13 cellular contexts compared by ENCODE assay signal in the genomic region with DNA sequence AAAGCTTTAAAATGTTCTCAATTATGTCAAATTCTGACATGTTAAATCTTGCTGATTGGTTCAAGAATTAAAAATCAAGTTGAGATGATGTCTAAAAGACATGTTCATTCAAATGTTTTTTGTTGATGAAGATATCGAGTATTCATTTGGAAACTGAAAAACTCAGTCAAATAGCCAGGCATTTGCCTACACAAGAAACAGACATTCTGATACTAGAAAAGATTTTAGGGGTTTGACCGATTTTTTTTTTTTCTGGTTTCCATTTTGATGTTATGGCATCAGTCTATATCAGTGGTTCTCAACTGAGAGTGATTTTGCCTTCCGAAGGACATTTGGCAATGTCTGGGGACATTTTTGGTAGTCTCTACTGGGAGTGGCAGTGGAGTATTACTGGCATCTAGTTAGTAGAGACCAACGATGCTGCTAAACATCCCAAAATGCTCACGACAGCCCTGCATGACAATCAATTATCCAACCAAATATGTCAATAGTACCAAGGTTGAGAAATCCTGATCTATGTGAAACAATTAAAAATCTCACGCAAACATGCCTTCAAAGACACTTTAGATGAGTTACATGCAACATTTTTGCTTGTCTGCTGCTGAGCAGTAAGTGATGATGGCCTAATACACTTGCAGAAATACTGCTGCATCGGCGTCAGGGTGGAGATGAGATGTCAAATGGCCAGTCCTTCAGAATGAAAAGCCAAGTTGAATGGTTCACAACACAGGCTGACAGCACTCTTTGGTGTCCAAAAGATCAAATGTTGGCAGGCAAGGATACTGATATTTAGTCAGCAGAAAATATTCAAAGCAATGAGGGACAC. TPM values are rescaled to one million over a fixed set of nuclear protein-coding genes. Genes with fewer than 3 reads are reported as not detected.
DNase-seq lines count a peak whose midpoint lies in the region; ATAC-seq and TF ChIP-seq lines count a peak whose summit lies in the region.
"Had no signal": no experiment of that assay in that cellular context is flagged by ENCODE, and none has a peak within 500 bp of the region (broad histone marks: within the 10 kb centered on the region; RNA-seq: fewer than 3 reads in every experiment).

No MANE protein-coding gene starts in this region.

- H3K36me3 ChIP-seq in gastrocnemius medialis: no peaks in the 10 kb centered on the region
- H3K36me3 ChIP-seq: neutrophil had no signal

- no peak for TF ChIP-seq POLR2A in gastrocnemius medialis (IDR thresholded peaks at IDR 0.05)

- no peak overlapping the region for H3K4me3 ChIP-seq in gastrocnemius medialis

- peak; percentile 55 to 59 for ATAC-seq in activated CD4-positive, CD25-positive, alpha-beta regulatory T cell treated with anti-CD3 and anti-CD28 coated beads, Interleukin-2, amount 50 U/mL, for 24 hours
- peak; percentile 38 for ATAC-seq in GM21526 (IDR thresholded peaks at IDR 0.05; ENCODE audit: low FRiP score, unreplicated experiment)
- ATAC-seq in HG03159 (IDR thresholded peaks at IDR 0.05; ENCODE audit: unreplicated experiment): peak; percentile 48
- no peak for ATAC-seq in gastrocnemius medialis

- TF ChIP-seq CTCF in gastrocnemius medialis (IDR thresholded peaks at IDR 0.05 in 4 of 5, conservative IDR thresholded peaks at IDR 0.05 in 1 of 5): no peak

- peaks cover 0 to 6% (median 0%) of the 10 kb centered on the region in 3 donors for H3K9me3 ChIP-seq in gastrocnemius medialis
- H3K9me3 ChIP-seq: neutrophil had no signal

- in situ Hi-C loops in gastrocnemius medialis (cut with MboI; ENCODE audit: low sequenced_read_pairs in 4 of 4): no loop called here

- H3K4me1 ChIP-seq in gastrocnemius medialis: peaks cover 55 to 61% of the 10 kb centered on the region in 2 donors

- H3K27ac ChIP-seq in gastrocnemius medialis: peak overlapping the region; percentile 15 to 65 (median 34)
- H3K27ac ChIP-seq: 22Rv1, neutrophil had no signal

- intact Hi-C loops in gastrocnemius medialis (cut with DNase I; ENCODE audit: low total_unique reads): no loop called here

- H3K27me3 ChIP-seq in gastrocnemius medialis: no peaks in the 10 kb centered on the region
- H3K27me3 ChIP-seq: neutrophil had no signal

- no peak for DNase-seq in activated CD4-positive, CD25-positive, alpha-beta regulatory T cell (lab: John Stamatoyannopoulos, UW)
- DNase-seq in gastrocnemius medialis (no peak), NCI-H748 treated with DMSO at 0.1 percent for 48 hours (lab: John Stamatoyannopoulos, UW) (no peak), mesenteric fat pad (ENCODE audit: low spot score) (no peak)
- no peak for DNase-seq in stimulated activated CD4-positive, alpha-beta T cell treated with anti-CD3 and anti-CD28 coated beads, Interleukin-15, amount 100 ng/mL, for 24 hours
- DNase-seq: effector memory CD4-positive, alpha-beta T cell; GF-D8; NCI-H345 had no signal

RNA-seq across cellular contexts. Expression of gene RASGRP3, which starts 12.5 kb away (rescaled TPM):
- total RNA-seq in gastrocnemius medialis (10 to 100 TPM; 10.0 to 22.5 (median 12.1) TPM), mesenteric fat pad (16.1 TPM)

Comparison
In these comparisons a context has a peak if more than half of its experiments do, and no peak if none do; other contexts are left out.
1. ATAC-seq: peak in activated CD4-positive, CD25-positive, alpha-beta regulatory T cell treated with anti-CD3 and anti-CD28 coated beads, Interleukin-2, amount 50 U/mL, for 24 hours (2 of 2), GM21526 (single experiment) and HG03159 (single experiment); none in gastrocnemius medialis (0 of 2).